Comparison of ENCODE assay signal across 8 cellular contexts in genomic region chr7:30276203-30276900, GRCh38. TPM values are rescaled to one million over a fixed set of nuclear protein-coding genes. Genes with fewer than 3 reads are reported as not detected.
DNase-seq lines count a peak whose midpoint lies in the region; ATAC-seq and TF ChIP-seq lines count a peak whose summit lies in the region.

No MANE protein-coding gene starts in this region.

- H3K27ac Mint-ChIP-seq in activated CD4-positive, alpha-beta T cell treated with anti-CD3 and anti-CD28 coated beads, Interleukin-2, amount 10 ng/mL, durations not matched to agents 7 days and 5 days = peak overlapping the region; percentile 56

- no peaks in the 10 kb centered on the region for H3K36me3 Mint-ChIP-seq in activated CD4-positive, alpha-beta T cell treated with anti-CD3 and anti-CD28 coated beads, Interleukin-2, amount 10 ng/mL, durations not matched to agents 7 days and 5 days (ENCODE audit: low read depth)

- peak; percentile 43 for DNase-seq in Caki2 (ENCODE audit: low read depth)
- DNase-seq in NCI-H2107 (lab: John Stamatoyannopoulos, UW) = peak; percentile 15
- peak; percentile 64 for DNase-seq in activated CD4-positive, alpha-beta T cell treated with anti-CD3 and anti-CD28 coated beads, Interleukin-2, amount 10 ng/mL, durations not matched to agents 7 days and 5 days
- peak; percentile 22 for DNase-seq in effector CD8-positive, alpha-beta T cell (lab: John Stamatoyannopoulos, UW)
- peak; percentile 74 for DNase-seq in midbrain (lab: John Stamatoyannopoulos, UW)
- DNase-seq in thyroid gland = peak; percentile 28 to 43

- CTCF ChIA-PET in activated CD4-positive, alpha-beta T cell treated with anti-CD3 and anti-CD28 coated beads, Interleukin-2, amount 10 ng/mL, durations not matched to agents 7 days and 5 days (lab: Charles Lee) = interaction anchor here (0.5 to 2.1 kb wide), 6 partner anchors 73 to 644 kb away, joined by 3 to 8 read pairs (median 3); no protein-coding TSS in a partner anchor

- intact Hi-C loops in thyroid gland (cut with DNase I) = loop anchor here (10.0 kb wide), 2 partner anchors 102 to 128 kb away; no protein-coding TSS in a partner anchor

- no peaks in the 10 kb centered on the region for H3K27me3 ChIP-seq in thyroid gland

- H3K4me3 Mint-ChIP-seq in activated CD4-positive, alpha-beta T cell treated with anti-CD3 and anti-CD28 coated beads, Interleukin-2, amount 10 ng/mL, durations not matched to agents 7 days and 5 days = no peak overlapping the region

- no peak overlapping the region for H3K27ac ChIP-seq in thyroid gland

- H3K4me1 ChIP-seq in thyroid gland = peaks cover 0 to 7% of the 10 kb centered on the region in 2 donors

- no peak overlapping the region for H3K4me3 ChIP-seq in thyroid gland (replicated peaks in 1 of 3)

- WGBS in thyroid gland, 2 donors = 89 to 91% methylated on average over 9 of the region's 9 CpGs

- in situ Hi-C loops in Caki2 (cut with HindIII; ENCODE audit: low pct_unique_long_range_greater_than_20kb, low sequenced_read_pairs) = no loop called here

- peaks cover 11% of the 10 kb centered on the region for H3K4me1 Mint-ChIP-seq in activated CD4-positive, alpha-beta T cell treated with anti-CD3 and anti-CD28 coated beads, Interleukin-2, amount 10 ng/mL, durations not matched to agents 7 days and 5 days

- ATAC-seq in GM21576 (IDR thresholded peaks at IDR 0.05; ENCODE audit: unreplicated experiment) = peak; percentile 70
- no peak for ATAC-seq in HG02763 (IDR thresholded peaks at IDR 0.05; ENCODE audit: unreplicated experiment)

- H3K36me3 ChIP-seq in thyroid gland = no peaks in the 10 kb centered on the region

- POLR2A ChIA-PET in activated CD4-positive, alpha-beta T cell treated with anti-CD3 and anti-CD28 coated beads, Interleukin-2, amount 10 ng/mL, durations not matched to agents 7 days and 5 days (lab: Charles Lee) = interaction anchor here (0.5 kb wide), 1 partner anchor 230 kb away, joined by 6 read pairs; no protein-coding TSS in a partner anchor

- H3K27me3 Mint-ChIP-seq in activated CD4-positive, alpha-beta T cell treated with anti-CD3 and anti-CD28 coated beads, Interleukin-2, amount 10 ng/mL, durations not matched to agents 7 days and 5 days = no peaks in the 10 kb centered on the region

- TF ChIP-seq POLR2A in thyroid gland (IDR thresholded peaks at IDR 0.05) = no peak

- H3K9me3 Mint-ChIP-seq in activated CD4-positive, alpha-beta T cell treated with anti-CD3 and anti-CD28 coated beads, Interleukin-2, amount 10 ng/mL, durations not matched to agents 7 days and 5 days = no peaks in the 10 kb centered on the region

- TF ChIP-seq CTCF in thyroid gland (IDR thresholded peaks at IDR 0.05) = peak in 5 of 6 experiments; percentile 20 to 61 (median 51)

- H3K9me3 ChIP-seq in thyroid gland = no peaks in the 10 kb centered on the region

RNA-seq across cellular contexts. Expression of gene ZNRF2, which starts 8.0 kb away (rescaled TPM):
- 19.3 and 20.3 TPM in 2 replicates for total RNA-seq in Caki2 (2014; rRNA removed; shearing (Covaris generic); ENCODE audit: low replicate concordance)
- 10 to 100 TPM; 16.8 to 18.5 TPM for total RNA-seq in activated CD4-positive, alpha-beta T cell treated with anti-CD3 and anti-CD28 coated beads, Interleukin-2, amount 10 ng/mL, durations not matched to agents 7 days and 5 days
- 10 to 100 TPM; 44.2 to 57.4 (median 48.0) TPM for total RNA-seq in thyroid gland

Comparison
In these comparisons a context has a peak if more than half of its experiments do, and no peak if none do; other contexts are left out.
1. DNase-seq: peak in every context shown above with its lines; median percentile 74 in midbrain; 64 in activated CD4-positive, alpha-beta T cell treated with anti-CD3 and anti-CD28 coated beads, Interleukin-2, amount 10 ng/mL, durations not matched to agents 7 days and 5 days; 43 in Caki2; 36 in thyroid gland; 22 in effector CD8-positive, alpha-beta T cell; 15 in NCI-H2107.